14 cellular contexts compared by ENCODE assay signal in genomic region chr11:35007277-35007676, GRCh38.
DNase-seq lines count a peak whose midpoint lies in the region; ATAC-seq and TF ChIP-seq lines count a peak whose summit lies in the region.
"Had no signal": no experiment of that assay in that cellular context is flagged by ENCODE, and none has a peak within 500 bp of the region (broad histone marks: within the 10 kb centered on the region; RNA-seq: fewer than 3 reads in every experiment).

No MANE protein-coding gene starts in this region.

- no peak overlapping the region for H2AFZ ChIP-seq in PC-3 (ENCODE audit: low read length)

- H3K9me3 ChIP-seq in PC-3 (ENCODE audit: low read length) = no peaks in the 10 kb centered on the region
- H3K9me3 ChIP-seq in heart left ventricle = no peaks in the 10 kb centered on the region
- no peaks in the 10 kb centered on the region for H3K9me3 ChIP-seq in right cardiac atrium (ENCODE audit: control insufficient read depth, low read length)
- H3K9me3 ChIP-seq: right lobe of liver had no signal

- peaks cover 7% of the 10 kb centered on the region for H3F3A ChIP-seq in PC-3 (ENCODE audit: low read length, unreplicated experiment)

- intact Hi-C loops in PC-3 (cut with micrococcal nuclease) = loop anchor here (10.0 kb wide), 1 partner anchor 228 kb away; no protein-coding TSS in a partner anchor
- intact Hi-C loops in heart left ventricle (cut with DNase I) = loop anchor here in 1 of 10 donors (1.0 kb wide), 1 partner anchor 11 kb away; no protein-coding TSS in a partner anchor
- intact Hi-C loops in right cardiac atrium (cut with DNase I) = loop anchor here in 1 of 4 donors (10.0 kb wide), 1 partner anchor 378 kb away; no protein-coding TSS in a partner anchor

- no peaks in the 10 kb centered on the region for H3K79me2 ChIP-seq in PC-3 (ENCODE audit: low read length)

- no peaks in the 10 kb centered on the region for H3K27me3 ChIP-seq in PC-3 (ENCODE audit: low read length)
- no peaks in the 10 kb centered on the region for H3K27me3 ChIP-seq in heart left ventricle
- no peaks in the 10 kb centered on the region for H3K27me3 ChIP-seq in right cardiac atrium (ENCODE audit: control insufficient read depth, insufficient read depth)
- H3K27me3 ChIP-seq: right lobe of liver had no signal

- peak; percentile 17 for DNase-seq in GM13976 (ENCODE audit: low spot score)
- DNase-seq in PC-3 = no peak
- no peak for DNase-seq in heart left ventricle
- no peak for DNase-seq in right cardiac atrium
- no peak for DNase-seq in activated effector memory CD4-positive, alpha-beta T cell treated with Interleukin-2 at 50 U/mL for 16 hours
- no peak for DNase-seq in HuH-7 (ENCODE audit: low spot score)
- DNase-seq: activated CD4-positive, CD25-positive, alpha-beta regulatory T cell; COR-L47; head of caudate nucleus; NCI-H2081; right lobe of liver had no signal

- no peaks in the 10 kb centered on the region for H4K20me1 ChIP-seq in PC-3 (ENCODE audit: low read length)

- TF ChIP-seq CTCF in GM13976 (IDR thresholded peaks at IDR 0.05; ENCODE audit: borderline replicate concordance, control extremely low read depth, extremely low read depth, insufficient read depth, missing control alignments) (no peak), PC-3 (conservative IDR thresholded peaks at IDR 0.05; ENCODE audit: low read depth, low read length) (no peak), heart left ventricle (IDR thresholded peaks at IDR 0.05) (no peak)

- ATAC-seq in GM19397 (IDR thresholded peaks at IDR 0.05; ENCODE audit: unreplicated experiment) (peak; percentile 46), HG02885 (IDR thresholded peaks at IDR 0.05; ENCODE audit: poor library complexity, unreplicated experiment) (peak; percentile 56), PC-3 (no peak), heart left ventricle (no peak), right cardiac atrium (no peak)
- ATAC-seq: HepG2 had no signal

- H3K4me3 ChIP-seq in PC-3 (ENCODE audit: low read length) (no peak overlapping the region), heart left ventricle (no peak overlapping the region), right cardiac atrium (ENCODE audit: low read length) (no peak overlapping the region)
- H3K4me3 ChIP-seq: right lobe of liver had no signal

- peak overlapping the region; percentile 95; the same call in 1 of the 2 replicates for H3K27ac ChIP-seq in PC-3 (ENCODE audit: low read length)
- peak overlapping the region in 1 of 12 donors; percentile 29 for H3K27ac ChIP-seq in heart left ventricle
- H3K27ac ChIP-seq in right cardiac atrium (ENCODE audit: low read length) = no peak overlapping the region
- H3K27ac ChIP-seq: right lobe of liver had no signal

- no peaks in the 10 kb centered on the region for H3K9me2 ChIP-seq in PC-3 (replicated peaks; ENCODE audit: low read length)

- 75 to 84% (median 77%) methylated on average over 2 of the region's 2 CpGs for WGBS in heart left ventricle, 4 donors
- WGBS in right cardiac atrium = 67% methylated on average over 2 of the region's 2 CpGs

- no TSS peak for BruUV-seq in PC-3 (replicated peaks; lab: Mats Ljungman, UMichigan)

- H3K4me1 ChIP-seq in PC-3 (ENCODE audit: insufficient read depth, low read length) (peaks cover 79% of the 10 kb centered on the region), heart left ventricle (peaks cover 0 to 22% (median 0%) of the 10 kb centered on the region in 12 donors), right cardiac atrium (ENCODE audit: control insufficient read depth, insufficient read depth, low read length) (no peaks in the 10 kb centered on the region)

- TF ChIP-seq POLR2A in heart left ventricle (IDR thresholded peaks at IDR 0.05) = no peak

- H3K36me3 ChIP-seq in PC-3 (ENCODE audit: low read depth, low read length) (no peaks in the 10 kb centered on the region), heart left ventricle (no peaks in the 10 kb centered on the region)
- H3K36me3 ChIP-seq: right lobe of liver had no signal

- POLR2A ChIA-PET in PC-3 (lab: Charles Lee; ENCODE audit: unreplicated experiment) = no interaction called here

- CTCF ChIA-PET in PC-3 (lab: Charles Lee) = no interaction called here

- H3K9ac ChIP-seq in PC-3 (ENCODE audit: low read length) = no peak overlapping the region

- no peak overlapping the region for H3K4me2 ChIP-seq in PC-3 (ENCODE audit: low read length)

- in situ Hi-C loops in GM13976 (cut with MboI; ENCODE audit: low sequenced_read_pairs, unreplicated experiment) = no loop called here

Comparison
In these comparisons a context has a peak if more than half of its experiments do, and no peak if none do; other contexts are left out.
1. ATAC-seq: peak in GM19397 (single experiment) and HG02885 (single experiment); none in PC-3 (single experiment), heart left ventricle (0 of 4) and right cardiac atrium (0 of 2).